8 cellular contexts compared by ENCODE assay signal in genomic region chr20:60137657-60138245, GRCh38.
A peak's percentile ranks its signal among the peaks of the same experiment; 100 is the strongest.
DNase-seq lines count a peak whose midpoint lies in the region; ATAC-seq and TF ChIP-seq lines count a peak whose summit lies in the region.

No MANE protein-coding gene starts in this region.

- H3K4me1 ChIP-seq in mucosa of rectum (ENCODE audit: control insufficient read depth in 2 of 2, insufficient read depth in 2 of 2, low read length in 2 of 2) (no peaks in the 10 kb centered on the region), upper lobe of right lung (peaks cover 3% of the 10 kb centered on the region)

- no peaks in the 10 kb centered on the region for H3K36me3 Mint-ChIP-seq in MCF 10A (ENCODE audit: insufficient read depth, unreplicated experiment)

- H3K9me3 ChIP-seq in mucosa of rectum (ENCODE audit: control insufficient read depth in 2 of 2, low read length in 2 of 2): no peaks in the 10 kb centered on the region
- no peaks in the 10 kb centered on the region for H3K9me3 ChIP-seq in upper lobe of right lung

- intact Hi-C loops in MCF 10A (cut with micrococcal nuclease) (loop anchor here (5.0 to 10.0 kb wide), 2 partner anchors 127 to 190 kb away; no protein-coding TSS in a partner anchor), upper lobe of right lung (cut with DNase I) (no loop called here)

- peak; percentile 84 for ATAC-seq in upper lobe of right lung

- POLR2A ChIA-PET in MCF 10A (lab: Yijun Ruan, JAX): interaction anchor here (0.5 to 1.3 kb wide), 6 partner anchors 9 to 197 kb away, joined by 3 to 13 read pairs (median 3); partner anchors contain the start of genes FAM217B and PPP1R3D

- H3K4me1 Mint-ChIP-seq in MCF 10A (ENCODE audit: insufficient read depth, unreplicated experiment): peaks cover 1% of the 10 kb centered on the region

- no peak overlapping the region for H3K27ac ChIP-seq in mucosa of rectum (ENCODE audit: low read depth in 2 of 2, low read length in 2 of 2)
- no peak overlapping the region for H3K27ac ChIP-seq in upper lobe of right lung

- H3K27me3 ChIP-seq in mucosa of rectum (ENCODE audit: control insufficient read depth in 2 of 2, insufficient read depth in 2 of 2, low read length in 2 of 2): no peaks in the 10 kb centered on the region
- H3K27me3 ChIP-seq in upper lobe of right lung: no peaks in the 10 kb centered on the region

- H3K36me3 ChIP-seq in mucosa of rectum (ENCODE audit: control insufficient read depth in 2 of 2, insufficient read depth in 2 of 2, low read length in 2 of 2) (no peaks in the 10 kb centered on the region), upper lobe of right lung (no peaks in the 10 kb centered on the region)

- H3K4me3 Mint-ChIP-seq in MCF 10A (ENCODE audit: unreplicated experiment): peak overlapping the region; percentile 80

- CTCF ChIA-PET in MCF 10A (lab: Yijun Ruan, JAX): interaction anchor here (0.6 to 2.1 kb wide), 45 partner anchors 8 to 1767 kb away, joined by 3 to 17 read pairs (median 4); no protein-coding TSS in a partner anchor

- BruUV-seq in MCF 10A (replicated peaks; lab: Mats Ljungman, UMichigan): no TSS peak

- TF ChIP-seq CTCF in HFF-Myc (IDR thresholded peaks at IDR 0.05; ENCODE audit: low read depth, low read length, missing control alignments): peak; percentile 50
- peak; percentile 71 for TF ChIP-seq CTCF in MCF 10A (IDR thresholded peaks at IDR 0.05; ENCODE audit: unreplicated experiment)
- TF ChIP-seq CTCF in upper lobe of right lung (IDR thresholded peaks at IDR 0.05): peak; percentile 50

- H3K9ac ChIP-seq in mucosa of rectum (ENCODE audit: low read depth in 1 of 2, low read length in 2 of 2): no peak overlapping the region

- no peak overlapping the region for H3K27ac Mint-ChIP-seq in MCF 10A (ENCODE audit: low read depth, unreplicated experiment)

- peak; percentile 67 for DNase-seq in DMS53 (lab: John Stamatoyannopoulos, UW)
- no peak for DNase-seq in HFF-Myc (ENCODE audit: extremely low read depth, low read depth)
- DNase-seq in OCI-M1 (lab: John Stamatoyannopoulos, UW): peak; percentile 7
- DNase-seq in MCF 10A (ENCODE audit: unreplicated experiment): peak; percentile 65
- DNase-seq in upper lobe of right lung: no peak
- DNase-seq in dermis blood vessel endothelial cell: no peak
- DNase-seq in COLO668 (lab: John Stamatoyannopoulos, UW; ENCODE audit: unreplicated experiment): no peak

- peak overlapping the region; percentile 30 for H3K4me3 ChIP-seq in HFF-Myc (replicated peaks; ENCODE audit: low read depth, low read length)
- peak overlapping the region; percentile 53 to 59 for H3K4me3 ChIP-seq in mucosa of rectum (ENCODE audit: low read length in 2 of 2)
- peak overlapping the region; percentile 39 for H3K4me3 ChIP-seq in upper lobe of right lung

- peaks cover 12% of the 10 kb centered on the region for H3K27me3 Mint-ChIP-seq in MCF 10A (ENCODE audit: insufficient read depth, unreplicated experiment)

- H3K9me3 Mint-ChIP-seq in MCF 10A (ENCODE audit: unreplicated experiment): no peaks in the 10 kb centered on the region

Comparison
In these comparisons a context has a peak if more than half of its experiments do, and no peak if none do; other contexts are left out.
1. DNase-seq: peak in DMS53 (single experiment), OCI-M1 (single experiment) and MCF 10A (single experiment); none in HFF-Myc (single experiment), upper lobe of right lung (single experiment), dermis blood vessel endothelial cell (single experiment) and COLO668 (single experiment).
2. Peak in every context shown above with its lines, with median percentiles within 50 percentile points of each other: H3K4me3 ChIP-seq and CTCF ChIP-seq.